ENCODE assay signal across 8 cellular contexts in genomic region chr12:67555075-67555717, GRCh38.
A peak's percentile ranks its signal among the peaks of the same experiment; 100 is the strongest.
DNase-seq lines count a peak whose midpoint lies in the region; ATAC-seq and TF ChIP-seq lines count a peak whose summit lies in the region.
"Not testable (repeated sequence)": the region's sequence is repeated elsewhere in the genome, so short reads cannot be mapped to it uniquely, and the experiment has no call there.

No MANE protein-coding gene starts in this region.

- peaks cover 0 to 13% (median 6%) of the 10 kb centered on the region in 5 donors for H3K36me3 Mint-ChIP-seq in naive thymus-derived CD4-positive, alpha-beta T cell
- H3K36me3 Mint-ChIP-seq in stimulated activated effector memory CD8-positive, alpha-beta T cell treated with anti-CD3 and anti-CD28 coated beads, Interleukin-12 subunit alpha, Interleukin-12 subunit beta, amount 100 ng/mL, for 72 hours, result not testable (repeated sequence)

- peaks cover 3 to 19% (median 8%) of the 10 kb centered on the region in 7 donors for H3K4me1 Mint-ChIP-seq in naive thymus-derived CD4-positive, alpha-beta T cell
- not testable (repeated sequence) for H3K4me1 Mint-ChIP-seq in stimulated activated effector memory CD8-positive, alpha-beta T cell treated with anti-CD3 and anti-CD28 coated beads, Interleukin-12 subunit alpha, Interleukin-12 subunit beta, amount 100 ng/mL, for 72 hours

- intact Hi-C loops in left ventricle myocardium inferior (cut with micrococcal nuclease), result not testable (repeated sequence)
- intact Hi-C loops in naive thymus-derived CD4-positive, alpha-beta T cell (cut with micrococcal nuclease), result loop anchor here in 1 of 2 donors (2.0 to 5.0 kb wide), 3 partner anchors 16 to 76 kb away; no protein-coding TSS in a partner anchor

- DNase-seq in DMS153 treated with DMSO at 0.1 percent for 48 hours (lab: John Stamatoyannopoulos, UW; ENCODE audit: unreplicated experiment) (peak; percentile 69), MG63 (peak; percentile 41), Peyer's patch (peak; percentile 41 to 80 (median 79)), activated gamma-delta T cell treated with Interleukin-2 at 50 U/mL for 16 hours (peak; percentile 58), left ventricle myocardium inferior (peak; percentile 25)
- peak; percentile 3 to 7 for DNase-seq in activated CD4-positive, alpha-beta T cell treated with anti-CD3 and anti-CD28 coated beads for 4 hours
- peak in 6 of 9 donors; percentile 24 to 51 (median 38) for DNase-seq in naive thymus-derived CD4-positive, alpha-beta T cell
- peak; percentile 6 to 49 for DNase-seq in stimulated activated effector memory CD8-positive, alpha-beta T cell treated with anti-CD3 and anti-CD28 coated beads, Interleukin-12 subunit alpha, Interleukin-12 subunit beta, amount 100 ng/mL, for 72 hours (ENCODE audit: low spot score in 2 of 2)

- peak overlapping the region in 7 of 10 donors; percentile 8 to 71 (median 59) for H3K4me3 Mint-ChIP-seq in naive thymus-derived CD4-positive, alpha-beta T cell
- peak overlapping the region; percentile 4 for H3K4me3 Mint-ChIP-seq in stimulated activated effector memory CD8-positive, alpha-beta T cell treated with anti-CD3 and anti-CD28 coated beads, Interleukin-12 subunit alpha, Interleukin-12 subunit beta, amount 100 ng/mL, for 72 hours

- H3K27me3 ChIP-seq in MG63; Peyer's patch; left ventricle myocardium inferior (ENCODE audit: low read depth); naive thymus-derived CD4-positive, alpha-beta T cell (ENCODE audit: control insufficient read depth in 2 of 2, insufficient read depth in 2 of 2, low read length in 2 of 2): not testable (repeated sequence)

- not testable (repeated sequence) for H3K27me3 Mint-ChIP-seq in naive thymus-derived CD4-positive, alpha-beta T cell

- TF ChIP-seq POLR2A in Peyer's patch (IDR thresholded peaks at IDR 0.05), result not testable (repeated sequence)

- not testable (repeated sequence) for H3K36me3 ChIP-seq in MG63; Peyer's patch; left ventricle myocardium inferior; naive thymus-derived CD4-positive, alpha-beta T cell (ENCODE audit: control insufficient read depth in 2 of 3, insufficient read depth in 3 of 3, low read length in 3 of 3)

- peaks cover 0 to 16% (median 4%) of the 10 kb centered on the region in 4 donors for H3K4me1 ChIP-seq in Peyer's patch
- H3K4me1 ChIP-seq in left ventricle myocardium inferior, result not testable (repeated sequence)
- H3K4me1 ChIP-seq in naive thymus-derived CD4-positive, alpha-beta T cell (ENCODE audit: control insufficient read depth in 2 of 2, insufficient read depth in 2 of 2, low read length in 2 of 2), result peaks cover 17% of the 10 kb centered on the region in 2 donors

- not testable (repeated sequence) for H3K9me3 ChIP-seq in MG63; Peyer's patch; naive thymus-derived CD4-positive, alpha-beta T cell (ENCODE audit: control insufficient read depth in 2 of 3, low read length in 3 of 3)
- H3K9me3 ChIP-seq in left ventricle myocardium inferior (replicated peaks), result peaks cover 26% of the 10 kb centered on the region

- peak; percentile 67 for ATAC-seq in naive thymus-derived CD4-positive, alpha-beta T cell
- ATAC-seq in stimulated activated effector memory CD8-positive, alpha-beta T cell treated with anti-CD3 and anti-CD28 coated beads, Interleukin-12 subunit alpha, Interleukin-12 subunit beta, amount 100 ng/mL, for 72 hours, result peak; percentile 65

- not testable (repeated sequence) for H3K4me3 ChIP-seq in MG63; Peyer's patch; left ventricle myocardium inferior; naive thymus-derived CD4-positive, alpha-beta T cell (ENCODE audit: low read length)

- POLR2A ChIA-PET in naive thymus-derived CD4-positive, alpha-beta T cell (lab: Charles Lee), result interaction anchor here (0.8 to 3.1 kb wide), 11 partner anchors 12 to 95 kb away, joined by 3 to 11 read pairs (median 6); partner anchors contain the start of gene DYRK2

- peak overlapping the region in 5 of 9 donors; percentile 58 to 89 (median 76) for H3K27ac Mint-ChIP-seq in naive thymus-derived CD4-positive, alpha-beta T cell
- H3K27ac Mint-ChIP-seq in stimulated activated effector memory CD8-positive, alpha-beta T cell treated with anti-CD3 and anti-CD28 coated beads, Interleukin-12 subunit alpha, Interleukin-12 subunit beta, amount 100 ng/mL, for 72 hours, result peak overlapping the region; percentile 88

- TF ChIP-seq CTCF in Peyer's patch (IDR thresholded peaks at IDR 0.05); left ventricle myocardium inferior (IDR thresholded peaks at IDR 0.05; ENCODE audit: borderline replicate concordance): not testable (repeated sequence)

- CTCF ChIA-PET in naive thymus-derived CD4-positive, alpha-beta T cell (lab: Charles Lee), result interaction anchor here (0.6 to 1.2 kb wide), 5 partner anchors 19 to 383 kb away, joined by 3 read pairs; no protein-coding TSS in a partner anchor

- H3K9me3 Mint-ChIP-seq in naive thymus-derived CD4-positive, alpha-beta T cell, result peaks cover 0 to 18% (median 8%) of the 10 kb centered on the region in 11 donors
- not testable (repeated sequence) for H3K9me3 Mint-ChIP-seq in stimulated activated effector memory CD8-positive, alpha-beta T cell treated with anti-CD3 and anti-CD28 coated beads, Interleukin-12 subunit alpha, Interleukin-12 subunit beta, amount 100 ng/mL, for 72 hours

- H3K27ac ChIP-seq in Peyer's patch, result peak overlapping the region in 3 of 4 donors; percentile 23 to 31 (median 29)
- H3K27ac ChIP-seq in left ventricle myocardium inferior (replicated peaks); naive thymus-derived CD4-positive, alpha-beta T cell (ENCODE audit: low read depth, low read length): not testable (repeated sequence)

Comparison
In these comparisons a context has a peak if more than half of its experiments do, and no peak if none do; other contexts are left out.
1. DNase-seq: peak in every context shown above with its lines; median percentile 79 in Peyer's patch; 69 in DMS153 treated with DMSO at 0.1 percent for 48 hours; 58 in activated gamma-delta T cell treated with Interleukin-2 at 50 U/mL for 16 hours; 41 in MG63; 38 in naive thymus-derived CD4-positive, alpha-beta T cell; 28 in stimulated activated effector memory CD8-positive, alpha-beta T cell treated with anti-CD3 and anti-CD28 coated beads, Interleukin-12 subunit alpha, Interleukin-12 subunit beta, amount 100 ng/mL, for 72 hours; 25 in left ventricle myocardium inferior; 5 in activated CD4-positive, alpha-beta T cell treated with anti-CD3 and anti-CD28 coated beads for 4 hours.